Comparison of ENCODE assay signal across 10 cellular contexts in the genomic region with DNA sequence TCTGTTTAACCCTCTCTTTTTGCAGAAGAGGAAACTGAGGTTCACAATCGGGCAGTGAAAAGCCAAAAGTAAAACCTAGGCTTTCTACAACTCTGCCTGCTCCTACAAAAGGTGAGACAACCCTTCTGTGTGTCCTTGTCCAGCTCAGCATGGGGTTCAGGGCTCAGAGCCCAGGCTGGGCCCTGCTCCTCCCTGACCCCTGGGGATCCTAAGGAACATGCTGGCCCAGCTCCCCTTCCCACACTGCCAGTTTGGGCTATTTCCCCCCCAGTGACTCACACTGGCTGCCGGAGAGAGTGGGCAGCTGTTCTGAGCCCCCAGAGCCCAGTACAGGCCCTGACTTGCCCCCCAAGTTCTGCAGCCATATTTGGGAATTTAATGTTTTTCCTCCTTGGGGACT. TPM values are rescaled to one million over a fixed set of nuclear protein-coding genes. Genes with fewer than 3 reads are reported as not detected.
DNase-seq lines count a peak whose midpoint lies in the region; ATAC-seq and TF ChIP-seq lines count a peak whose summit lies in the region.
"Had no signal": no experiment of that assay in that cellular context is flagged by ENCODE, and none has a peak within 500 bp of the region (broad histone marks: within the 10 kb centered on the region; RNA-seq: fewer than 3 reads in every experiment).

No MANE protein-coding gene starts in this region.

- no peak overlapping the region for H3K9ac ChIP-seq in neural progenitor cell

- TF ChIP-seq CTCF in CD4-positive, alpha-beta T cell (IDR thresholded peaks at IDR 0.05): no peak
- no peak for TF ChIP-seq CTCF in glutamatergic neuron (IDR thresholded peaks at IDR 0.05; ENCODE audit: partially characterized antibody, unreplicated experiment)
- no peak for TF ChIP-seq CTCF in neural progenitor cell (IDR thresholded peaks at IDR 0.05)

- no peak for TF ChIP-seq POLR2A in erythroblast (IDR thresholded peaks at IDR 0.05; ENCODE audit: low read length)

- H3K27me3 Mint-ChIP-seq in CD4-positive, alpha-beta T cell: no peaks in the 10 kb centered on the region
- H3K27me3 Mint-ChIP-seq in T-helper 17 cell (peaks cover 7% of the 10 kb centered on the region), glutamatergic neuron (ENCODE audit: unreplicated experiment) (peaks cover 26% of the 10 kb centered on the region), neural progenitor cell (ENCODE audit: insufficient read depth, low read depth) (peaks cover 4% of the 10 kb centered on the region)

- peaks cover 41% of the 10 kb centered on the region for H3K4me1 Mint-ChIP-seq in CD4-positive, alpha-beta T cell (ENCODE audit: low read depth)
- peaks cover 39% of the 10 kb centered on the region for H3K4me1 Mint-ChIP-seq in T-helper 17 cell
- H3K4me1 Mint-ChIP-seq in glutamatergic neuron (ENCODE audit: low read depth, unreplicated experiment): peaks cover 28% of the 10 kb centered on the region
- peaks cover 38% of the 10 kb centered on the region for H3K4me1 Mint-ChIP-seq in neural progenitor cell

- peaks cover 6% of the 10 kb centered on the region for H3K36me3 Mint-ChIP-seq in CD4-positive, alpha-beta T cell (ENCODE audit: low read depth)
- H3K36me3 Mint-ChIP-seq in T-helper 17 cell (ENCODE audit: low read depth): peaks cover 6% of the 10 kb centered on the region
- no peaks in the 10 kb centered on the region for H3K36me3 Mint-ChIP-seq in glutamatergic neuron (ENCODE audit: unreplicated experiment)
- peaks cover 9% of the 10 kb centered on the region for H3K36me3 Mint-ChIP-seq in neural progenitor cell

- no peak overlapping the region for H3K4me3 ChIP-seq in neural progenitor cell
- H3K4me3 ChIP-seq: GM12878 had no signal

- POLR2A ChIA-PET in CD4-positive, alpha-beta T cell (lab: Charles Lee): interaction anchor here (0.8 to 5.9 kb wide), 6 partner anchors 9 to 847 kb away, joined by 3 to 72 read pairs (median 11); a partner anchor contains a TSS

- H2AFZ ChIP-seq in neural progenitor cell (replicated peaks): no peak overlapping the region

- peak overlapping the region; percentile 80 for H3K4me3 Mint-ChIP-seq in CD4-positive, alpha-beta T cell
- peak overlapping the region; percentile 39 for H3K4me3 Mint-ChIP-seq in T-helper 17 cell
- H3K4me3 Mint-ChIP-seq in glutamatergic neuron (ENCODE audit: unreplicated experiment): peak overlapping the region; percentile 70
- peak overlapping the region; percentile 83 for H3K4me3 Mint-ChIP-seq in neural progenitor cell

- no peak overlapping the region for H3K4me2 ChIP-seq in neural progenitor cell

- no peaks in the 10 kb centered on the region for H3K9me3 ChIP-seq in CD4-positive, alpha-beta T cell (ENCODE audit: control insufficient read depth, low read length)
- no peaks in the 10 kb centered on the region for H3K9me3 ChIP-seq in T-helper 17 cell (ENCODE audit: control insufficient read depth, low read length, poor library complexity, severe bottlenecking)
- H3K9me3 ChIP-seq in neural progenitor cell (ENCODE audit: low read depth): peaks cover 9% of the 10 kb centered on the region

- no peaks in the 10 kb centered on the region for H3K9me3 Mint-ChIP-seq in CD4-positive, alpha-beta T cell
- H3K9me3 Mint-ChIP-seq in glutamatergic neuron (ENCODE audit: unreplicated experiment) (peaks cover 7% of the 10 kb centered on the region), neural progenitor cell (peaks cover 4% of the 10 kb centered on the region)

- no peaks in the 10 kb centered on the region for H3K79me2 ChIP-seq in neural progenitor cell (ENCODE audit: low read depth)

- H3K27ac ChIP-seq in CD4-positive, alpha-beta T cell (ENCODE audit: low read depth, low read length): no peak overlapping the region
- H3K27ac ChIP-seq in neural progenitor cell: no peak overlapping the region

- DNase-seq in CD4-positive, alpha-beta T cell: no peak
- DNase-seq in T-helper 17 cell (no peak), glutamatergic neuron (no peak), neural progenitor cell (ENCODE audit: low spot score) (no peak), iPS-NIHi7 (ENCODE audit: extremely low spot score) (no peak), erythroblast (lab: John Stamatoyannopoulos, UW) (no peak)
- no peak for DNase-seq in stimulated activated CD4-positive, alpha-beta T cell treated with anti-CD3 and anti-CD28 coated beads, Interleukin-2, amount 100 ng/mL, for 24 hours
- DNase-seq: kidney glomerular epithelial cell had no signal

- intact Hi-C loops in CD4-positive, alpha-beta T cell (cut with DNase I, micrococcal nuclease): loop anchor here in 1 of 2 experiments (5.0 kb wide), 1 partner anchor 56 kb away; no protein-coding TSS in a partner anchor

- H3K36me3 ChIP-seq in neural progenitor cell: no peaks in the 10 kb centered on the region

- peaks cover 19% of the 10 kb centered on the region for H3F3A ChIP-seq in neural progenitor cell (ENCODE audit: low read depth)

- peak overlapping the region; percentile 42 for H3K27ac Mint-ChIP-seq in CD4-positive, alpha-beta T cell
- H3K27ac Mint-ChIP-seq in T-helper 17 cell (peak overlapping the region; percentile 90), glutamatergic neuron (ENCODE audit: unreplicated experiment) (peak overlapping the region; percentile 95), neural progenitor cell (no peak overlapping the region)

- no peak for ATAC-seq in CD4-positive, alpha-beta T cell (ENCODE audit: poor library complexity)
- ATAC-seq in T-helper 17 cell: no peak
- ATAC-seq in GM21526 (IDR thresholded peaks at IDR 0.05; ENCODE audit: low FRiP score, unreplicated experiment): no peak
- ATAC-seq: GM12878 had no signal

- H3K4me1 ChIP-seq in neural progenitor cell: peaks cover 16% of the 10 kb centered on the region

- CTCF ChIA-PET in CD4-positive, alpha-beta T cell (lab: Charles Lee): interaction anchor here (0.8 to 0.9 kb wide), 2 partner anchors 9 to 19 kb away, joined by 3 to 4 read pairs; a partner anchor contains a TSS

- no peaks in the 10 kb centered on the region for H3K27me3 ChIP-seq in CD4-positive, alpha-beta T cell (ENCODE audit: control insufficient read depth, insufficient read depth, low read length)
- peaks cover 19% of the 10 kb centered on the region for H3K27me3 ChIP-seq in neural progenitor cell

- peaks cover 9% of the 10 kb centered on the region for H4K20me1 ChIP-seq in neural progenitor cell (ENCODE audit: low read depth)

RNA-seq across cellular contexts. Expression of a gene that starts 8.9 kb away (rescaled TPM):
- 10 to 100 TPM; 38.0 to 38.6 TPM for total RNA-seq in CD4-positive, alpha-beta T cell
- 10 to 100 TPM; 30.1 to 32.9 TPM for total RNA-seq in T-helper 17 cell
- total RNA-seq in glutamatergic neuron (ENCODE audit: unreplicated experiment): 21.8 TPM
- total RNA-seq in neural progenitor cell (ENCODE audit: low replicate concordance): 3.8 and 7.6 TPM in 2 replicates

RNA-seq across cellular contexts. Expression of a gene that starts 8.9 kb away (rescaled TPM):
- total RNA-seq in CD4-positive, alpha-beta T cell: under 1 TPM in 1 of 2 experiments, not detected in 1; 0.98 TPM
- total RNA-seq in T-helper 17 cell: 1 to 10 TPM in 1 of 2 donors, not detected in 1; 1.2 TPM
- 1.6 TPM for total RNA-seq in glutamatergic neuron (ENCODE audit: unreplicated experiment)
- not detected in 2 replicates for total RNA-seq in neural progenitor cell (ENCODE audit: low replicate concordance)

RNA-seq across cellular contexts. Expression of a gene that starts 17.4 kb away (rescaled TPM):
- total RNA-seq in CD4-positive, alpha-beta T cell: 10 to 100 TPM; 23.4 to 23.6 TPM
- total RNA-seq in T-helper 17 cell (10 to 100 TPM; 18.4 to 24.4 TPM), glutamatergic neuron (ENCODE audit: unreplicated experiment) (912 TPM), neural progenitor cell (ENCODE audit: low replicate concordance) (258 and 542 TPM in 2 replicates)

RNA-seq across cellular contexts. Expression of a gene that starts 40.8 kb away (rescaled TPM):
- total RNA-seq in CD4-positive, alpha-beta T cell: 100 to 1,000 TPM; 186 to 190 TPM
- total RNA-seq in T-helper 17 cell: 100 to 1,000 TPM; 177 to 181 TPM
- 161 TPM for total RNA-seq in glutamatergic neuron (ENCODE audit: unreplicated experiment)
- total RNA-seq in neural progenitor cell (ENCODE audit: low replicate concordance): 47.5 and 67.4 TPM in 2 replicates

Comparison
In these comparisons a context has a peak if more than half of its experiments do, and no peak if none do; other contexts are left out.
1. RNA of a gene that starts 17.4 kb away (total RNA-seq): 912 TPM in glutamatergic neuron (single experiment) and 258 to 542 TPM in neural progenitor cell; 18.4 to 24.4 TPM in T-helper 17 cell and 23.4 to 23.6 TPM in CD4-positive, alpha-beta T cell; every median in the first group is over 10 times any median in the second.
2. Peak in every context shown above with its lines, with median percentiles within 50 percentile points of each other: H3K4me3 Mint-ChIP-seq.